Comparison of ENCODE assay signal across 8 cellular contexts in genomic region chr15:75104804-75105557, GRCh38.
A peak's percentile ranks its signal among the peaks of the same experiment; 100 is the strongest.
DNase-seq lines count a peak whose midpoint lies in the region; ATAC-seq lines count a peak whose summit lies in the region.

No MANE protein-coding gene starts in this region.

- DNase-seq in AG08395 (ENCODE audit: low spot score) = peak; percentile 91
- DNase-seq in SK-MEL-5 (ENCODE audit: low read depth, low spot score) = peak; percentile 57
- peak; percentile 95 to 96 for DNase-seq in dermis microvascular lymphatic vessel endothelial cell (ENCODE audit: low read depth in 2 of 2)
- peak; percentile 59 for DNase-seq in mucosa of gallbladder (ENCODE audit: low spot score)
- no peak for DNase-seq in cerebellum (ENCODE audit: low spot score)
- no peak for DNase-seq in middle frontal gyrus (ENCODE audit: extremely low spot score, low spot score)

- in situ Hi-C loops in SK-MEL-5 (cut with HindIII; ENCODE audit: low pct_unique_long_range_greater_than_20kb, low sequenced_read_pairs) = no loop called here

- ATAC-seq in GM18498 (IDR thresholded peaks at IDR 0.05; ENCODE audit: unreplicated experiment) (peak; percentile 47), HG03432 (IDR thresholded peaks at IDR 0.05; ENCODE audit: unreplicated experiment) (peak; percentile 51)

Comparison
In these comparisons a context has a peak if more than half of its experiments do, and no peak if none do; other contexts are left out.
1. DNase-seq: peak in AG08395 (single experiment), SK-MEL-5 (single experiment), dermis microvascular lymphatic vessel endothelial cell (2 of 2) and mucosa of gallbladder (single experiment); none in cerebellum (single experiment) and middle frontal gyrus (single experiment).